8 cellular contexts compared by ENCODE assay signal in the genomic region with DNA sequence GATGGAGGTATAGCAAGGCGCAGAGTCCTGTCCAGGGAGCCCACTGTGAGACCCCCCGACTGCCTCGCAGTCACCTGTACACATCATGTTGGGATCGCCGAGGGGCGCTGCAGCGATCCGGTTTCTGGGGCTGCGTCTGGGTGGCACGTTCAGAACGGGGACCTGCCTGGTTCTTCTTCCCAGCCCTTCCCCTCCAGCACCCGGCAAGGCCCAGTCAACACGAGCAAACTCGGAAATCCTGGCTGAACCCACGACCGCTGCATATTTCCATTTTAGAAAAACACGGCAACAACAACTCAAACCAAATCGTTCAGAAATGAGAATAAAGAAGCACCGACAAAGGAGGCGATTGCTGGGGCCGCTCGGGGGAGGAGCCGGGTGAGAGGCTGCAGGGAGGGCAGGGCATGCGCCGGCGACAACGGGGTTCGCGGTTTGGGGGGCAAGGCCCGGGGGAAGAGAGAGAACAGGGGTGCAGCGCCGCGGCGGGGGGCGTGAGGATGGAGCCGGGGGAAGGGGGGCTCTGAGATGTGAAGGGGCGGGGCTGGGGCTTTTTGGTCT. TPM values are rescaled to one million over a fixed set of nuclear protein-coding genes. Genes with fewer than 3 reads are reported as not detected.
A peak's percentile ranks its signal among the peaks of the same experiment; 100 is the strongest.
DNase-seq lines count a peak whose midpoint lies in the region; ATAC-seq and TF ChIP-seq lines count a peak whose summit lies in the region.

No MANE protein-coding gene starts in this region.

- peak; percentile 60 for ATAC-seq in activated naive CD8-positive, alpha-beta T cell treated with anti-CD3 and anti-CD28 coated beads, Interleukin-2, amount 50 U/mL, for 24 hours
- ATAC-seq in sciatic nerve (peak; percentile 46), GM21723 (IDR thresholded peaks at IDR 0.05; ENCODE audit: unreplicated experiment) (no peak), HG02798 (IDR thresholded peaks at IDR 0.05; ENCODE audit: poor library complexity, unreplicated experiment) (no peak)

- CTCF ChIA-PET in CD8-positive, alpha-beta memory T cell (lab: Charles Lee), result interaction anchor here (1.1 kb wide), 1 partner anchor 28 kb away, joined by 6 read pairs; the partner anchor contains the start of gene MBTPS1

- peak overlapping the region; percentile 90 to 98 (median 95) for H3K4me3 Mint-ChIP-seq in CD8-positive, alpha-beta memory T cell
- H3K4me3 Mint-ChIP-seq in activated naive CD8-positive, alpha-beta T cell treated with anti-CD3 and anti-CD28 coated beads, Interleukin-2, amount 50 U/mL, for 24 hours, result peak overlapping the region; percentile 93

- H3K27ac Mint-ChIP-seq in CD8-positive, alpha-beta memory T cell, result peak overlapping the region; percentile 84 to 97 (median 90)
- peak overlapping the region; percentile 86 for H3K27ac Mint-ChIP-seq in activated naive CD8-positive, alpha-beta T cell treated with anti-CD3 and anti-CD28 coated beads, Interleukin-2, amount 50 U/mL, for 24 hours

- H3K27me3 Mint-ChIP-seq in CD8-positive, alpha-beta memory T cell, result peaks cover 0 to 9% of the 10 kb centered on the region in 2 donors
- peaks cover 3% of the 10 kb centered on the region for H3K27me3 Mint-ChIP-seq in activated naive CD8-positive, alpha-beta T cell treated with anti-CD3 and anti-CD28 coated beads, Interleukin-2, amount 50 U/mL, for 24 hours

- intact Hi-C loops in sciatic nerve (cut with DNase I), result no loop called here

- no peaks in the 10 kb centered on the region for H3K36me3 ChIP-seq in CD8-positive, alpha-beta memory T cell (ENCODE audit: insufficient read depth, low read length)
- H3K36me3 ChIP-seq in H7 (replicated peaks; ENCODE audit: control insufficient read depth, insufficient read depth, low read length), result no peaks in the 10 kb centered on the region
- no peaks in the 10 kb centered on the region for H3K36me3 ChIP-seq in SJSA1
- no peaks in the 10 kb centered on the region for H3K36me3 ChIP-seq in right atrium auricular region

- H3K27me3 ChIP-seq in CD8-positive, alpha-beta memory T cell (ENCODE audit: insufficient read depth, low read length, poor library complexity, severe bottlenecking), result peaks cover 5% of the 10 kb centered on the region
- H3K27me3 ChIP-seq in H7 (ENCODE audit: control insufficient read depth, insufficient read depth, low read length) (peaks cover 1% of the 10 kb centered on the region; the same call in 1 of the 2 replicates), SJSA1 (replicated peaks) (peaks cover 3% of the 10 kb centered on the region; the same call in 1 of the 2 replicates), right atrium auricular region (no peaks in the 10 kb centered on the region)

- no peaks in the 10 kb centered on the region for H3K9me3 Mint-ChIP-seq in CD8-positive, alpha-beta memory T cell
- no peaks in the 10 kb centered on the region for H3K9me3 Mint-ChIP-seq in activated naive CD8-positive, alpha-beta T cell treated with anti-CD3 and anti-CD28 coated beads, Interleukin-2, amount 50 U/mL, for 24 hours

- H3K27ac ChIP-seq in CD8-positive, alpha-beta memory T cell (ENCODE audit: low read depth, low read length), result peak overlapping the region; percentile 70
- H3K27ac ChIP-seq in SJSA1 (no peak overlapping the region), right atrium auricular region (peak overlapping the region; percentile 80 to 94)

- peak; percentile 37 to 66 (median 44) for DNase-seq in CD8-positive, alpha-beta memory T cell
- DNase-seq in H7 (peak; percentile 62), SJSA1 (ENCODE audit: low read depth in 1 of 2, low spot score in 2 of 2) (peak in 1 of 2 experiments; percentile 33), right atrium auricular region (ENCODE audit: low spot score) (no peak), sciatic nerve (ENCODE audit: low spot score) (peak; percentile 76)
- peak; percentile 52 for DNase-seq in activated naive CD8-positive, alpha-beta T cell treated with anti-CD3 and anti-CD28 coated beads, Interleukin-2, amount 50 U/mL, for 24 hours

- POLR2A ChIA-PET in CD8-positive, alpha-beta memory T cell (lab: Charles Lee), result interaction anchor here (0.6 to 2.8 kb wide), 2 partner anchors 28 to 315 kb away, joined by 3 to 24 read pairs; partner anchors contain the start of gene MBTPS1

- peak overlapping the region; percentile 77 for H3K4me3 ChIP-seq in CD8-positive, alpha-beta memory T cell (ENCODE audit: low read length)
- H3K4me3 ChIP-seq in H7 (ENCODE audit: insufficient read depth, low read depth, low read length), result peak overlapping the region; percentile 82
- peak overlapping the region; percentile 88 for H3K4me3 ChIP-seq in SJSA1
- H3K4me3 ChIP-seq in right atrium auricular region, result peak overlapping the region; percentile 99

- TF ChIP-seq CTCF in right atrium auricular region (IDR thresholded peaks at IDR 0.05), result no peak

- peaks cover 16 to 29% (median 26%) of the 10 kb centered on the region in 3 donors for H3K4me1 Mint-ChIP-seq in CD8-positive, alpha-beta memory T cell
- H3K4me1 Mint-ChIP-seq in activated naive CD8-positive, alpha-beta T cell treated with anti-CD3 and anti-CD28 coated beads, Interleukin-2, amount 50 U/mL, for 24 hours, result peaks cover 30% of the 10 kb centered on the region

- H3K4me1 ChIP-seq in CD8-positive, alpha-beta memory T cell (ENCODE audit: insufficient read depth, low read length), result peaks cover 15% of the 10 kb centered on the region
- peaks cover 9% of the 10 kb centered on the region for H3K4me1 ChIP-seq in SJSA1 (replicated peaks)
- peaks cover 0 to 18% of the 10 kb centered on the region in 2 donors for H3K4me1 ChIP-seq in right atrium auricular region

- peaks cover 0 to 5% (median 0%) of the 10 kb centered on the region in 3 donors for H3K36me3 Mint-ChIP-seq in CD8-positive, alpha-beta memory T cell
- no peaks in the 10 kb centered on the region for H3K36me3 Mint-ChIP-seq in activated naive CD8-positive, alpha-beta T cell treated with anti-CD3 and anti-CD28 coated beads, Interleukin-2, amount 50 U/mL, for 24 hours (ENCODE audit: low read depth)

- no peaks in the 10 kb centered on the region for H3K9me3 ChIP-seq in CD8-positive, alpha-beta memory T cell (ENCODE audit: low read length)
- H3K9me3 ChIP-seq in SJSA1 (replicated peaks) (no peaks in the 10 kb centered on the region), right atrium auricular region (no peaks in the 10 kb centered on the region)

RNA-seq across cellular contexts. Expression of gene HSDL1, which starts 0.6 kb away (rescaled TPM):
- 10 to 100 TPM; 13.5 to 15.2 TPM for total RNA-seq in CD8-positive, alpha-beta memory T cell
- 7.0 TPM for polyA plus RNA-seq in CD8-positive, alpha-beta memory T cell
- 44.5 and 53.5 TPM in 2 replicates for total RNA-seq in H7 (2014; rRNA removed; shearing (Covaris generic))
- total RNA-seq in SJSA1 (2014; rRNA removed; shearing (Covaris generic)), result 29.0 and 36.4 TPM in 2 replicates
- 10 to 100 TPM; 14.6 to 15.4 TPM for total RNA-seq in right atrium auricular region
- 31.3 TPM for total RNA-seq in sciatic nerve

RNA-seq across cellular contexts. Expression of gene DNAAF1, which starts 0.7 kb away (rescaled TPM):
- total RNA-seq in CD8-positive, alpha-beta memory T cell, result under 1 TPM in 1 of 2 experiments, not detected in 1; 0.31 TPM
- 1.5 TPM for polyA plus RNA-seq in CD8-positive, alpha-beta memory T cell
- 0.07 TPM in 1 of 2 replicates, not detected in the other for total RNA-seq in H7 (2014; rRNA removed; shearing (Covaris generic))
- total RNA-seq in SJSA1 (2014; rRNA removed; shearing (Covaris generic)), result not detected in 2 replicates
- total RNA-seq in right atrium auricular region, result 1 to 10 TPM in 1 of 2 donors, not detected in 1; 1.8 TPM
- total RNA-seq in sciatic nerve, result 1.4 TPM

RNA-seq across cellular contexts. Expression of gene MBTPS1, which starts 27.6 kb away (rescaled TPM):
- 10 to 100 TPM; 38.3 to 45.0 TPM for total RNA-seq in CD8-positive, alpha-beta memory T cell
- polyA plus RNA-seq in CD8-positive, alpha-beta memory T cell, result 64.7 TPM
- total RNA-seq in H7 (2014; rRNA removed; shearing (Covaris generic)), result 32.3 and 34.4 TPM in 2 replicates
- total RNA-seq in SJSA1 (2014; rRNA removed; shearing (Covaris generic)), result 64.9 and 65.0 TPM in 2 replicates
- total RNA-seq in right atrium auricular region (10 to 100 TPM; 75.3 to 77.5 TPM), sciatic nerve (91.1 TPM)

RNA-seq across cellular contexts. Expression of gene TAF1C, which starts 42.5 kb away (rescaled TPM):
- total RNA-seq in CD8-positive, alpha-beta memory T cell, result 10 to 100 TPM; 49.9 to 51.2 TPM
- 6.4 TPM for polyA plus RNA-seq in CD8-positive, alpha-beta memory T cell
- total RNA-seq in H7 (2014; rRNA removed; shearing (Covaris generic)), result 38.8 and 51.9 TPM in 2 replicates
- total RNA-seq in SJSA1 (2014; rRNA removed; shearing (Covaris generic)), result 16.8 and 20.5 TPM in 2 replicates
- total RNA-seq in right atrium auricular region, result 10 to 100 TPM; 16.2 to 18.4 TPM
- total RNA-seq in sciatic nerve, result 43.2 TPM

RNA-seq across cellular contexts. Expression of gene ADAD2, which starts 46.6 kb away (rescaled TPM):
- under 1 TPM in 1 of 2 experiments, not detected in 1; 0.40 TPM for total RNA-seq in CD8-positive, alpha-beta memory T cell
- polyA plus RNA-seq in CD8-positive, alpha-beta memory T cell, result not detected
- total RNA-seq in H7 (2014; rRNA removed; shearing (Covaris generic)), result 0.78 TPM in 1 of 2 replicates, not detected in the other
- total RNA-seq in SJSA1 (2014; rRNA removed; shearing (Covaris generic)), result not detected in 2 replicates
- total RNA-seq in right atrium auricular region, result under 1 TPM in 1 of 2 donors, not detected in 1; 0.19 TPM
- not detected for total RNA-seq in sciatic nerve

Comparison
In these comparisons a context has a peak if more than half of its experiments do, and no peak if none do; other contexts are left out.
1. ATAC-seq: peak in activated naive CD8-positive, alpha-beta T cell treated with anti-CD3 and anti-CD28 coated beads, Interleukin-2, amount 50 U/mL, for 24 hours (single experiment) and sciatic nerve (single experiment); none in GM21723 (single experiment) and HG02798 (single experiment).
2. Peak in every context shown above with its lines, with median percentiles within 50 percentile points of each other: H3K4me3 ChIP-seq.